ENCODE assay signal across 11 cellular contexts in genomic region chrX:40085086-40085551, GRCh38. TPM values are rescaled to one million over a fixed set of nuclear protein-coding genes. Genes with fewer than 3 reads are reported as not detected.
DNase-seq lines count a peak whose midpoint lies in the region; ATAC-seq, FAIRE-seq and TF ChIP-seq lines count a peak whose summit lies in the region.
"Had no signal": no experiment of that assay in that cellular context is flagged by ENCODE, and none has a peak within 500 bp of the region (broad histone marks: within the 10 kb centered on the region; RNA-seq: fewer than 3 reads in every experiment).

No MANE protein-coding gene starts in this region.

- H3K9me3 Mint-ChIP-seq in mesothelial cell of epicardium, result no peaks in the 10 kb centered on the region

- WGBS in K562 (ENCODE audit: insufficient coverage, low coverage, missing lambda C conversion rate), result 23% methylated on average over 20 of the region's 20 CpGs
- WGBS in gastroesophageal sphincter (ENCODE audit: low coverage in 1 of 2), 2 donors, result 31 to 59% methylated on average over 11 to 15 of the region's 20 CpGs

- peaks cover 23% of the 10 kb centered on the region for H3K9me1 ChIP-seq in K562 (ENCODE audit: control insufficient read depth, insufficient read depth, low read length)

- H3K4me3 ChIP-seq in AG04450 (ENCODE audit: low read depth, low read length) (no peak overlapping the region), K562 (no peak overlapping the region), gastroesophageal sphincter (no peak overlapping the region)
- H3K4me3 ChIP-seq: vagina had no signal

- H3K9ac ChIP-seq in K562 (ENCODE audit: insufficient read depth in 1 of 2, low read depth in 2 of 2, low read length in 2 of 2), result 0 out of 4 replicates have a peak overlapping the region, but pooled peaks of 1 of the 2 experiments have one; percentile 2

- peak overlapping the region; percentile 87 for H3K27ac Mint-ChIP-seq in mesothelial cell of epicardium

- CTCF ChIA-PET in AG04450 (lab: Charles Lee) (interaction anchor here (0.6 kb wide), 5 partner anchors 9 to 934 kb away, joined by 4 to 7 read pairs (median 5); no protein-coding TSS in a partner anchor), K562 (lab: Yijun Ruan, JAX; ENCODE audit: low intra/inter-chr PET ratio) (no interaction called here)

- H3K36me3 ChIP-seq in K562 (ENCODE audit: control insufficient read depth, insufficient read depth, low read length) (peaks cover 72% of the 10 kb centered on the region), gastroesophageal sphincter (no peaks in the 10 kb centered on the region)
- H3K36me3 ChIP-seq: vagina had no signal

- in situ Hi-C loops in K562 (cut with MboI), result no loop called here

- H3K36me3 Mint-ChIP-seq in mesothelial cell of epicardium, result no peaks in the 10 kb centered on the region

- H3K27me3 ChIP-seq in AG04450 (ENCODE audit: control insufficient read depth, insufficient read depth, low read length) (no peaks in the 10 kb centered on the region), K562 (ENCODE audit: control insufficient read depth in 2 of 2, insufficient read depth in 2 of 2, low read length in 2 of 2) (no peaks in the 10 kb centered on the region), gastroesophageal sphincter (no peaks in the 10 kb centered on the region)

- DNase-seq in AG04450 (ENCODE audit: low read depth, low spot score), result peak; percentile 54
- peak; percentile 50 for DNase-seq in H4 (ENCODE audit: low spot score)
- DNase-seq in K562 (ENCODE audit: extremely low read depth in 1 of 4, low spot score in 3 of 4), result no peak
- no peak for DNase-seq in mesothelial cell of epicardium (ENCODE audit: low spot score in 2 of 2, unreplicated experiment in 2 of 2)
- DNase-seq in NCI-H1930 (lab: John Stamatoyannopoulos, UW), result no peak
- no peak for DNase-seq in D341Med (ENCODE audit: low spot score)
- DNase-seq: left cardiac atrium had no signal

- H3K4me2 ChIP-seq in K562 (ENCODE audit: insufficient read depth, low read length), result peak overlapping the region; percentile 63

- H4K20me1 ChIP-seq in K562 (replicated peaks; ENCODE audit: control insufficient read depth, insufficient read depth, low read length), result peaks cover 98% of the 10 kb centered on the region

- BruUV-seq in K562 (replicated peaks; lab: Mats Ljungman, UMichigan), result no TSS peak

- no peak overlapping the region for H2AFZ ChIP-seq in K562 (ENCODE audit: low read depth, low read length)

- H3K4me1 ChIP-seq in K562 (replicated peaks in 1 of 2; ENCODE audit: control insufficient read depth in 2 of 2, insufficient read depth in 2 of 2, low read length in 2 of 2) (peaks cover 58 to 67% of the 10 kb centered on the region in 2 experiments), gastroesophageal sphincter (peaks cover 0 to 94% (median 9%) of the 10 kb centered on the region in 3 donors)

- peaks cover 77% of the 10 kb centered on the region for H3K4me1 Mint-ChIP-seq in mesothelial cell of epicardium

- peak; percentile 67 for FAIRE-seq in K562 (lab: Jason Lieb, UNC)
- FAIRE-seq: G401.6 had no signal

- peaks cover 99% of the 10 kb centered on the region for H3K79me2 ChIP-seq in K562 (ENCODE audit: control insufficient read depth, insufficient read depth, low read length)

- H3K27ac ChIP-seq in AG04450 (ENCODE audit: low read depth, low read length) (peak overlapping the region; percentile 31), K562 (ENCODE audit: extremely low read depth, low read depth, low read length) (peak overlapping the region; percentile 52; the same call in 2 of the 3 replicates), gastroesophageal sphincter (peak overlapping the region in 2 of 4 donors; percentile 20 to 77)
- H3K27ac ChIP-seq: vagina had no signal

- TF ChIP-seq POLR2A in K562 (conservative IDR thresholded peaks at IDR 0.05), result no peak
- no peak for TF ChIP-seq POLR2A in gastroesophageal sphincter (IDR thresholded peaks at IDR 0.05)

- H3K4me3 Mint-ChIP-seq in mesothelial cell of epicardium, result peak overlapping the region; percentile 50

- no peak for ATAC-seq in K562
- ATAC-seq in GM19455 (IDR thresholded peaks at IDR 0.05; ENCODE audit: unreplicated experiment), result no peak
- ATAC-seq in gastroesophageal sphincter, result no peak

- POLR2A ChIA-PET in AG04450 (lab: Yijun Ruan, JAX) (interaction anchor here (0.6 to 1.5 kb wide), 5 partner anchors 9 to 124 kb away, joined by 3 to 6 read pairs (median 3); no protein-coding TSS in a partner anchor), K562 (lab: Yijun Ruan, JAX) (interaction anchor here (0.6 to 2.8 kb wide), 8 partner anchors 9 to 267 kb away, joined by 3 to 12 read pairs (median 5); partner anchors contain the start of gene BCOR)

- no peaks in the 10 kb centered on the region for H3K27me3 Mint-ChIP-seq in mesothelial cell of epicardium (ENCODE audit: low read depth)

- intact Hi-C loops in K562 (cut with micrococcal nuclease), result no loop called here

- H3K9me3 ChIP-seq in AG04450 (ENCODE audit: control insufficient read depth, insufficient read depth, low read length) (no peaks in the 10 kb centered on the region), K562 (replicated peaks; ENCODE audit: control insufficient read depth, insufficient read depth, low read depth, low read length) (no peaks in the 10 kb centered on the region), gastroesophageal sphincter (no peaks in the 10 kb centered on the region)
- H3K9me3 ChIP-seq: vagina had no signal

- no peak for TF ChIP-seq RAD21 in K562 (CRISPR knock-in tag; conservative IDR thresholded peaks at IDR 0.05 in 1 of 2, IDR thresholded peaks at IDR 0.05 in 1 of 2)

- TF ChIP-seq EP300 in K562 (IDR thresholded peaks at IDR 0.05; ENCODE audit: low read length), result no peak
- TF ChIP-seq EP300 in gastroesophageal sphincter (IDR thresholded peaks at IDR 0.05), result no peak

- TF ChIP-seq CTCF in AG04450 (IDR thresholded peaks at IDR 0.05; ENCODE audit: low read depth, low read length) (no peak), K562 (IDR thresholded peaks at IDR 0.05 in 2 of 3, conservative IDR thresholded peaks at IDR 0.05 in 1 of 3; ENCODE audit: insufficient read depth in 2 of 3, low read depth in 1 of 3, low read length in 3 of 3) (no peak), mesothelial cell of epicardium (IDR thresholded peaks at IDR 0.05; ENCODE audit: unreplicated experiment) (no peak), gastroesophageal sphincter (IDR thresholded peaks at IDR 0.05) (no peak)

TF ChIP-seq in K562, 482 proteins besides CTCF, POLR2A, EP300 and RAD21 (continues in another document):
- TF ChIP-seq MTA3 (IDR thresholded peaks at IDR 0.05; ENCODE audit: borderline replicate concordance), result no peak
- TF ChIP-seq FOSL1 (tag; conservative IDR thresholded peaks at IDR 0.05), result 0 out of 2 replicates have a peak, but pooled peaks have one; percentile 12
- TF ChIP-seq IFI16 (CRISPR knock-in tag; IDR thresholded peaks at IDR 0.05), result no peak
- no peak for TF ChIP-seq ZSCAN32 (CRISPR knock-in tag; IDR thresholded peaks at IDR 0.05)
- TF ChIP-seq ZNF57 (CRISPR knock-in tag; IDR thresholded peaks at IDR 0.05), result no peak
- TF ChIP-seq CXXC5 (CRISPR knock-in tag; IDR thresholded peaks at IDR 0.05), result peak; percentile 15; the same call in 1 of the 2 replicates
- no peak for TF ChIP-seq NCOR1 (IDR thresholded peaks at IDR 0.05)
- TF ChIP-seq MEF2A (IDR thresholded peaks at IDR 0.05; ENCODE audit: control insufficient read depth, low read depth, low read length), result no peak
- TF ChIP-seq ZNF124 (CRISPR knock-in tag; IDR thresholded peaks at IDR 0.05), result no peak
- no peak for TF ChIP-seq HMG20B (CRISPR knock-in tag; IDR thresholded peaks at IDR 0.05)

RNA-seq across cellular contexts. Expression of gene BCOR, which starts 12.6 kb away (rescaled TPM):
- polyA plus RNA-seq in AG04450 (2011; rRNA removed) (5.4 and 8.6 TPM in 2 replicates), K562 (2011; rRNA removed) (27.5 and 28.1 TPM in 2 replicates), K562 (2014; fragmentation: Illumina TruSeq; extraction: Trizol) (88.1 and 98.5 TPM in 2 replicates), K562 (2014; fragmentation: Nextera tagmentation; extraction: Ambion mirVana) (10 to 100 TPM; 32.0 to 37.4 TPM), K562 (2014; rRNA removed) (44.4 and 64.6 TPM in 2 replicates)
- polyA minus RNA-seq in AG04450 (2011; rRNA and poly(A)+ RNA removed), result 13.0 and 16.9 TPM in 2 replicates
- 22.8 and 23.8 TPM in 2 replicates for total RNA-seq in H4 (2014; rRNA removed; shearing (Covaris generic))
- total RNA-seq in K562 (2011; cell fraction: chromatin; rRNA removed; ENCODE audit: low replicate concordance), result 128 and 140 TPM in 2 replicates
- total RNA-seq in K562 (2011; cell fraction: nucleolus; rRNA removed), result 71.6 and 74.4 TPM in 2 replicates
- 97.0 and 135 TPM in 2 replicates for total RNA-seq in K562 (2011; cell fraction: nucleoplasm; rRNA removed)
- total RNA-seq in K562 (2014; rRNA removed) (73.7 and 76.0 TPM in 2 replicates), K562 (2014; rRNA removed; fragmentation: Illumina TruSeq; extraction: Trizol) (37.6 and 37.9 TPM in 2 replicates), K562 (2015; rRNA removed; fragmentation: Illumina TruSeq; extraction: Trizol) (33.0 and 36.6 TPM in 2 replicates), K562 (2021) (98.3 and 113 TPM in 2 replicates), mesothelial cell of epicardium (49.0 to 52.3 TPM (median 49.7 TPM) in 3 replicates), gastroesophageal sphincter (10 to 100 TPM; 18.4 to 27.4 (median 21.4) TPM)
- polyA plus RNA-seq in K562 (2011; cell fraction: cytosol; rRNA removed), result 30.1 and 38.0 TPM in 2 replicates
- polyA plus RNA-seq in K562 (2011; cell fraction: nucleus; rRNA removed), result 64.0 and 93.7 TPM in 2 replicates
- 72.8 and 76.1 TPM in 2 replicates for polyA plus RNA-seq in K562 (2012)
- 40.5 and 49.5 TPM in 2 replicates for polyA minus RNA-seq in K562 (2011; rRNA and poly(A)+ RNA removed)
- polyA minus RNA-seq in K562 (2011; cell fraction: cytosol; rRNA and poly(A)+ RNA removed), result 105 and 120 TPM in 2 replicates
- polyA minus RNA-seq in K562 (2011; cell fraction: nucleus; rRNA and poly(A)+ RNA removed), result 36.9 and 50.0 TPM in 2 replicates

Comparison
In these comparisons a context has a peak if more than half of its experiments do, and no peak if none do; other contexts are left out.
1. DNase-seq: peak in AG04450 (single experiment) and H4 (single experiment); none in K562 (0 of 4), mesothelial cell of epicardium (0 of 2), NCI-H1930 (0 of 2) and D341Med (single experiment).